Comparison of ENCODE assay signal across 8 cellular contexts in the genomic region with DNA sequence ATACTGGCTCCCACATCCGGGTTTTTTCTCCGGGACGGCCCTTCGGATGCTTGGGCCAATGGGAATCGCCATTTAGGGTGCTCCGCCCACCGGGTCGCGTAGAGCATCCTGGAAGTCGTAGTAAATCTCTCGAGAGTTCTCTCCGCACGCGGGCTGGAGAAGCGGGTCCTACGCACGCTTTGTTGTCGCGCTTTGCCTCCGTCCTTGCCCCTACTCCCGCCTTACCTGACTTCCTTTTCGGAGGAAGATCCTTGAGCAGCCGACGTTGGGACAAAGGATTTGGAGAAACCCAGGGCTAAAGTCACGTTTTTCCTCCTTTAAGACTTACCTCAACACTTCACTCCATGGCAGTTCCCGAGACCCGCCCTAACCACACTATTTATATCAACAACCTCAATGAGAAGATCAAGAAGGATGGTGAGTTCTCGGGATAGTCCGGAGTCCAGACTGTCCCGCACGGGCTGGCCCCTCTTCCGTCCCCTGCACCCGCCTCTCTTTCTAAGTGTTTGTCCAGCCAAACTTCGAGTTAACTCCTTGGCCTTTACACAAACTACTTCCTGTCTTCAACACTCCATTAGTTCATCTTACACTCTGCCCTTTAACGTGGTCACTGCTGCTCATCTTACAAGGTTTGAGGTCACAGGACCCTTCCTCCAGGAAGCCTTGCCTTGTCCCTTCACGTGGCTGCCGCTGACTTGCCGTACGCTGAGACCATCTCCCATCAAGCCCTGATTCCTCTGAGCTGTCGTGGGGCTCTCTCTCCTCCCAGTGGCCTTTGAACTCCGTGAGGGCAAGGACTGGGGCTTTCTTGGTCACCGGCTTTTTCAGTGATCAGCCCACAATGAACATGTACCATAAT. TPM values are rescaled to one million over a fixed set of nuclear protein-coding genes. Genes with fewer than 3 reads are reported as not detected.
DNase-seq lines count a peak whose midpoint lies in the region; ATAC-seq and TF ChIP-seq lines count a peak whose summit lies in the region.

SNRPA (plus strand) TSS at position 139 of the 859 bp plus-strand sequence; CDS start at position 345, 206 bp downstream.

- no peaks in the 10 kb centered on the region for H3K27me3 Mint-ChIP-seq in activated naive CD4-positive, alpha-beta T cell treated with anti-CD3 and anti-CD28 coated beads for 36 hours (ENCODE audit: low read depth)

- H3K9me3 ChIP-seq in gastroesophageal sphincter (no peaks in the 10 kb centered on the region), neutrophil (no peaks in the 10 kb centered on the region)

- POLR2A ChIA-PET in HEK293T (lab: Yijun Ruan, JAX) = interaction anchor here (0.7 to 5.0 kb wide), 18 partner anchors 10 to 135 kb away, joined by 3 to 55 read pairs (median 4); partner anchors contain the start of genes COQ8B, EGLN2, ITPKC and RAB4B

- intact Hi-C loops in activated naive CD4-positive, alpha-beta T cell treated with anti-CD3 and anti-CD28 coated beads for 36 hours (cut with micrococcal nuclease) = loop anchor here (1.0 to 5.0 kb wide), 6 partner anchors 26 to 512 kb away; partner anchors contain the start of genes NUMBL and SERTAD3

- H3K27me3 ChIP-seq in gastroesophageal sphincter (no peaks in the 10 kb centered on the region), neutrophil (no peaks in the 10 kb centered on the region)

- H3K4me1 ChIP-seq in gastroesophageal sphincter (peaks cover 0 to 61% (median 28%) of the 10 kb centered on the region in 3 donors), neutrophil (ENCODE audit: control insufficient read depth in 1 of 2, insufficient read depth in 1 of 2, low read depth in 1 of 2, low read length in 1 of 2) (peaks cover 53 to 71% of the 10 kb centered on the region in 2 experiments)

- DNase-seq in GF-D8 (lab: John Stamatoyannopoulos, UW) (peak; percentile 90), HEK293T (ENCODE audit: extremely low spot score) (peak; percentile 92), MV-4-11 (lab: John Stamatoyannopoulos, UW) (peak; percentile 99), SK-MEL-5 (ENCODE audit: low read depth, low spot score) (peak; percentile 98), superior temporal gyrus (ENCODE audit: extremely low spot score) (peak; percentile 99)
- peak; percentile 98 for DNase-seq in activated naive CD4-positive, alpha-beta T cell treated with anti-CD3 and anti-CD28 coated beads for 36 hours

- TF ChIP-seq CTCF in gastroesophageal sphincter (IDR thresholded peaks at IDR 0.05) = no peak
- TF ChIP-seq CTCF in neutrophil (IDR thresholded peaks at IDR 0.05) = no peak

- H3K36me3 Mint-ChIP-seq in activated naive CD4-positive, alpha-beta T cell treated with anti-CD3 and anti-CD28 coated beads for 36 hours (ENCODE audit: low read depth) = peaks cover 42% of the 10 kb centered on the region

- in situ Hi-C loops in SK-MEL-5 (cut with HindIII; ENCODE audit: low pct_unique_long_range_greater_than_20kb, low sequenced_read_pairs) = no loop called here

- no peak for TF ChIP-seq EP300 in gastroesophageal sphincter (IDR thresholded peaks at IDR 0.05)

- H3K4me3 Mint-ChIP-seq in activated naive CD4-positive, alpha-beta T cell treated with anti-CD3 and anti-CD28 coated beads for 36 hours = peak within 1 kb of the TSS; percentile 99

- TF ChIP-seq POLR2A in gastroesophageal sphincter (IDR thresholded peaks at IDR 0.05) = peak; percentile 78 to 79

- 0% methylated on average over 15 to 24 of the region's 42 CpGs for WGBS in gastroesophageal sphincter (ENCODE audit: low coverage in 1 of 2), 2 donors

- ATAC-seq in gastroesophageal sphincter = peak; percentile 88

- peaks cover 43% of the 10 kb centered on the region for H3K4me1 Mint-ChIP-seq in activated naive CD4-positive, alpha-beta T cell treated with anti-CD3 and anti-CD28 coated beads for 36 hours (ENCODE audit: low read depth)

- H3K27ac Mint-ChIP-seq in activated naive CD4-positive, alpha-beta T cell treated with anti-CD3 and anti-CD28 coated beads for 36 hours = peak within 1 kb of the TSS; percentile 99

- H3K27ac ChIP-seq in gastroesophageal sphincter = peak within 1 kb of the TSS; percentile 88 to 94 (median 90)
- peak within 1 kb of the TSS; percentile 91 for H3K27ac ChIP-seq in neutrophil

- H3K36me3 ChIP-seq in gastroesophageal sphincter (peaks cover 0 to 12% of the 10 kb centered on the region in 2 donors), neutrophil (no peaks in the 10 kb centered on the region)

- no peaks in the 10 kb centered on the region for H3K9me3 Mint-ChIP-seq in activated naive CD4-positive, alpha-beta T cell treated with anti-CD3 and anti-CD28 coated beads for 36 hours

- CTCF ChIA-PET in HEK293T (lab: Yijun Ruan, JAX) = interaction anchor here (1.2 kb wide), 1 partner anchor 88 kb away, joined by 7 read pairs; no protein-coding TSS in a partner anchor
- CTCF ChIA-PET in activated naive CD4-positive, alpha-beta T cell treated with anti-CD3 and anti-CD28 coated beads for 36 hours (lab: Charles Lee) = interaction anchor here (0.6 to 4.4 kb wide), 8 partner anchors 19 to 557 kb away, joined by 3 to 34 read pairs (median 4); partner anchors contain the start of gene RAB4B

- H3K4me3 ChIP-seq in gastroesophageal sphincter (peak within 1 kb of the TSS; percentile 68 to 74), neutrophil (ENCODE audit: low read depth in 1 of 2, low read length in 1 of 2) (peak within 1 kb of the TSS; percentile 81 to 91)

TF ChIP-seq in HEK293T, 16 proteins besides CTCF, POLR2A, EP300 and RAD21:
- TF ChIP-seq ELF4 (IDR thresholded peaks at IDR 0.05) (0 out of 2 replicates have a peak, but pooled peaks have one; percentile 73), L3MBTL2 (conservative IDR thresholded peaks at IDR 0.05) (peak; percentile 94), SP1 (IDR thresholded peaks at IDR 0.05) (no peak), FOXA1 (IDR thresholded peaks at IDR 0.05) (no peak)

RNA-seq across cellular contexts. Expression of gene SNRPA, which starts in this region (rescaled TPM):
- 56.1 and 60.7 TPM in 2 replicates for total RNA-seq in SK-MEL-5 (2014; rRNA removed; shearing (Covaris generic))
- 95.8 and 97.4 TPM in 2 replicates for polyA plus RNA-seq in SK-MEL-5 (2015; cell fraction: cytosol; rRNA removed)
- 116 and 121 TPM in 2 replicates for polyA plus RNA-seq in SK-MEL-5 (2015; cell fraction: nucleus; rRNA removed)
- total RNA-seq in activated naive CD4-positive, alpha-beta T cell treated with anti-CD3 and anti-CD28 coated beads for 36 hours = 100 to 1,000 TPM; 264 to 312 TPM
- 10 to 100 TPM; 24.5 to 56.0 (median 48.2) TPM for total RNA-seq in gastroesophageal sphincter

Comparison
In these comparisons a context has a peak if more than half of its experiments do, and no peak if none do; other contexts are left out.
1. Peak in every context shown above with its lines: DNase-seq, ATAC-seq, H3K4me3 ChIP-seq and H3K27ac ChIP-seq.